Comparison of ENCODE assay signal across 27 cellular contexts in the genomic region with DNA sequence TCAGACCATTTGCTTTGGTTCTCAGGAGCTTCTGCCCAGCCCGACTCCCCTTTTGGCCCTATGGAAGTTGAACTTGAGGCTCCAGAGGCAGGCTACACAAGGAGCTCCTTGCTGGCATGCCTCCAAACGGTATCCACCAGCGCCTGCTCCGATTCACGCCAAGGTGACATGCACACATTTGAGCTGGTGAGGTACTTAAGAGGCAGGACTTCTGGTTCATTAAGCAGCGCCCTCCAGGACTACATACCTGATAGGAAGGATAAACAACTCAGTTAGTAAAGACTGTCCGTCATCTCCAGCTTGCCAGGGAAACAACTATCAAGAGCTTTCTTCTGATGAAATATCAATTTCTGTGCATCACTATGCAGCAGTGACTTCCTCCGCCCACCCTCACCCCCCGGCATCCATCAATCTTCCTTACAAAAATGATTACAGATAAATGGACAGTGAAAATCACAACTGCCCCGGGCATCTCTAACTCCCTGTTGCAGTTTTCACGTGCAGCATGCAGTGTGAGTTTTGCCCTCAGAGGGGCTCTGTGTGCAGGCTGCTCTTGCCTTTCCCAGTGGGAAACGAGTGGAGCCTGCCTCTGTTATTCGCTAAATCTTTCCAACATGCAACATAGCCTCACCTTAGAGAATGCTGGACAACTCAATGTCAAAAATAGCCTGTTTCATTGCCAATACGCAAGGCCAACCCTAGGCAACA.
A peak's percentile ranks its signal among the peaks of the same experiment; 100 is the strongest.
DNase-seq lines count a peak whose midpoint lies in the region; ATAC-seq, FAIRE-seq and TF ChIP-seq lines count a peak whose summit lies in the region.
"Had no signal": no experiment of that assay in that cellular context is flagged by ENCODE, and none has a peak within 500 bp of the region (broad histone marks: within the 10 kb centered on the region; RNA-seq: fewer than 3 reads in every experiment).

No MANE protein-coding gene starts in this region.

- peaks cover 10% of the 10 kb centered on the region for H3K36me3 Mint-ChIP-seq in HFFc6 (ENCODE audit: low read depth)
- no peaks in the 10 kb centered on the region for H3K36me3 Mint-ChIP-seq in mesothelial cell of epicardium
- H3K36me3 Mint-ChIP-seq: activated CD4-positive, alpha-beta memory T cell treated with anti-CD3 and anti-CD28 coated beads for 36 hours; CD4-positive, CD25-positive, alpha-beta regulatory T cell had no signal

- H3K4me3 Mint-ChIP-seq in HFFc6: no peak overlapping the region
- H3K4me3 Mint-ChIP-seq in mesothelial cell of epicardium: no peak overlapping the region
- H3K4me3 Mint-ChIP-seq: activated CD4-positive, alpha-beta memory T cell treated with anti-CD3 and anti-CD28 coated beads for 36 hours; CD4-positive, CD25-positive, alpha-beta regulatory T cell; natural killer cell treated with Interleukin-12 subunit alpha and Interleukin-12 subunit beta and Interleukin-15 and Interleukin-18, amount 100 ng/mL, for 72 hours had no signal

- H3K4me1 Mint-ChIP-seq in HFFc6 (ENCODE audit: low read depth): peaks cover 31% of the 10 kb centered on the region
- H3K4me1 Mint-ChIP-seq in mesothelial cell of epicardium: peaks cover 11% of the 10 kb centered on the region
- H3K4me1 Mint-ChIP-seq: CD4-positive, CD25-positive, alpha-beta regulatory T cell had no signal

- H3K4me3 ChIP-seq in BE2C (ENCODE audit: low read depth, low read length): no peak overlapping the region
- H3K4me3 ChIP-seq: adrenal gland, left ventricle myocardium inferior, pancreas, vagina had no signal

- ATAC-seq in HG03095 (IDR thresholded peaks at IDR 0.05; ENCODE audit: unreplicated experiment) (no peak), HG03520 (IDR thresholded peaks at IDR 0.05; ENCODE audit: unreplicated experiment) (no peak)
- ATAC-seq: natural killer cell treated with Interleukin-12 subunit alpha and Interleukin-12 subunit beta and Interleukin-15 and Interleukin-18, amount 100 ng/mL, for 72 hours had no signal

- peak; percentile 26; the same call in 1 of the 2 replicates for TF ChIP-seq CTCF in BE2C (IDR thresholded peaks at IDR 0.05; ENCODE audit: low read depth, low read length)
- TF ChIP-seq CTCF in HFFc6 (IDR thresholded peaks at IDR 0.05): peak; percentile 22
- TF ChIP-seq CTCF in mesothelial cell of epicardium (IDR thresholded peaks at IDR 0.05; ENCODE audit: unreplicated experiment): no peak

- H3K36me3 ChIP-seq in BE2C: no peaks in the 10 kb centered on the region
- H3K36me3 ChIP-seq: adrenal gland, left ventricle myocardium inferior, pancreas, vagina had no signal

- peaks cover 3% of the 10 kb centered on the region; the same call in 1 of the 2 replicates for H3K27me3 ChIP-seq in BE2C
- H3K27me3 ChIP-seq: adrenal gland, pancreas, vagina had no signal

- TF ChIP-seq POLR2A in GM12891 (IDR thresholded peaks at IDR 0.05; ENCODE audit: low read depth, low read length): no peak

- DNase-seq in BE2C (no peak), HFFc6 (no peak), astrocyte of the hippocampus (ENCODE audit: low read depth, low spot score) (peak; percentile 8), left kidney (ENCODE audit: low read depth, low spot score) (peak; percentile 71), mesothelial cell of epicardium (ENCODE audit: low spot score in 2 of 2, unreplicated experiment in 2 of 2) (no peak), GM12891 (ENCODE audit: insufficient read length, low spot score) (no peak)
- DNase-seq: activated CD4-positive, alpha-beta memory T cell treated with anti-CD3 and anti-CD28 coated beads for 36 hours; activated CD4-positive, CD25-positive, alpha-beta regulatory T cell; activated naive CD4-positive, alpha-beta T cell; activated T-cell treated with anti-CD3 and anti-CD28 coated beads, Interleukin-2, amount 50 U/mL, for 1 hour; adrenal gland; CD4-positive, CD25-positive, alpha-beta regulatory T cell; cortex of kidney; left ventricle myocardium inferior; midbrain; NCI-H1092 treated with DMSO at 0.1 percent for 48 hours; NCI-H2107; NCI-H524; pancreas; stimulated activated CD4-positive, alpha-beta T cell treated with anti-CD3 and anti-CD28 coated beads, Interleukin-1b, Interleukin-23, amount 100 ng/mL, for 48 hours; T1000 had no signal

- peaks cover 8% of the 10 kb centered on the region for H3K9me3 Mint-ChIP-seq in HFFc6
- H3K9me3 Mint-ChIP-seq in mesothelial cell of epicardium: peaks cover 10% of the 10 kb centered on the region

- H3K4me1 ChIP-seq in BE2C: no peaks in the 10 kb centered on the region
- H3K4me1 ChIP-seq: adrenal gland, left ventricle myocardium inferior, pancreas, vagina had no signal

- H3K9me3 ChIP-seq in BE2C: no peaks in the 10 kb centered on the region
- H3K9me3 ChIP-seq: adrenal gland, pancreas, vagina had no signal

- H3K27ac Mint-ChIP-seq in HFFc6 (no peak overlapping the region), mesothelial cell of epicardium (no peak overlapping the region)
- H3K27ac Mint-ChIP-seq: activated CD4-positive, alpha-beta memory T cell treated with anti-CD3 and anti-CD28 coated beads for 36 hours; CD4-positive, CD25-positive, alpha-beta regulatory T cell; natural killer cell treated with Interleukin-12 subunit alpha and Interleukin-12 subunit beta and Interleukin-15 and Interleukin-18, amount 100 ng/mL, for 72 hours had no signal

- no peak for FAIRE-seq in GM12891 (lab: Jason Lieb, UNC)
- FAIRE-seq: bronchial epithelial cell, endometrium, pancreas had no signal

- H3K27me3 Mint-ChIP-seq in HFFc6 (ENCODE audit: insufficient read depth): no peaks in the 10 kb centered on the region
- no peaks in the 10 kb centered on the region for H3K27me3 Mint-ChIP-seq in mesothelial cell of epicardium (ENCODE audit: low read depth)
- H3K27me3 Mint-ChIP-seq: activated CD4-positive, alpha-beta memory T cell treated with anti-CD3 and anti-CD28 coated beads for 36 hours; CD4-positive, CD25-positive, alpha-beta regulatory T cell; natural killer cell treated with Interleukin-12 subunit alpha and Interleukin-12 subunit beta and Interleukin-15 and Interleukin-18, amount 100 ng/mL, for 72 hours had no signal

TF ChIP-seq in GM12891, 5 proteins besides CTCF, POLR2A, EP300 and RAD21:
- TF ChIP-seq PAX5 (IDR thresholded peaks at IDR 0.05; ENCODE audit: insufficient read depth, low read length, severe bottlenecking) (no peak), POU2F2 (IDR thresholded peaks at IDR 0.05; ENCODE audit: low read depth, low read length) (no peak), SPI1 (IDR thresholded peaks at IDR 0.05; ENCODE audit: low read depth, low read length) (no peak), POLR2AphosphoS5 (IDR thresholded peaks at IDR 0.05; ENCODE audit: low read depth, low read length) (no peak)

Comparison
In these comparisons a context has a peak if more than half of its experiments do, and no peak if none do; other contexts are left out.
1. DNase-seq: peak in astrocyte of the hippocampus (single experiment) and left kidney (single experiment); none in BE2C (single experiment), HFFc6 (single experiment), mesothelial cell of epicardium (0 of 2) and GM12891 (single experiment).